Comparison of ENCODE assay signal across 1 cellular context in genomic region chr5:139578348-139578724, GRCh38.
TF ChIP-seq lines count a peak whose summit lies in the region.

No MANE protein-coding gene starts in this region.

TF ChIP-seq in WTC11, 78 proteins besides CTCF, POLR2A, EP300 and RAD21 (continued from another document):
- TF ChIP-seq USF2 (CRISPR knock-in tag; IDR thresholded peaks at IDR 0.05) (no peak), TCF7 (CRISPR knock-in tag; IDR thresholded peaks at IDR 0.05; ENCODE audit: low read depth) (no peak), ZNF121 (CRISPR knock-in tag; IDR thresholded peaks at IDR 0.05) (peak; percentile 91)
